Comparison of ENCODE assay signal across 1 cellular context in the genomic region with DNA sequence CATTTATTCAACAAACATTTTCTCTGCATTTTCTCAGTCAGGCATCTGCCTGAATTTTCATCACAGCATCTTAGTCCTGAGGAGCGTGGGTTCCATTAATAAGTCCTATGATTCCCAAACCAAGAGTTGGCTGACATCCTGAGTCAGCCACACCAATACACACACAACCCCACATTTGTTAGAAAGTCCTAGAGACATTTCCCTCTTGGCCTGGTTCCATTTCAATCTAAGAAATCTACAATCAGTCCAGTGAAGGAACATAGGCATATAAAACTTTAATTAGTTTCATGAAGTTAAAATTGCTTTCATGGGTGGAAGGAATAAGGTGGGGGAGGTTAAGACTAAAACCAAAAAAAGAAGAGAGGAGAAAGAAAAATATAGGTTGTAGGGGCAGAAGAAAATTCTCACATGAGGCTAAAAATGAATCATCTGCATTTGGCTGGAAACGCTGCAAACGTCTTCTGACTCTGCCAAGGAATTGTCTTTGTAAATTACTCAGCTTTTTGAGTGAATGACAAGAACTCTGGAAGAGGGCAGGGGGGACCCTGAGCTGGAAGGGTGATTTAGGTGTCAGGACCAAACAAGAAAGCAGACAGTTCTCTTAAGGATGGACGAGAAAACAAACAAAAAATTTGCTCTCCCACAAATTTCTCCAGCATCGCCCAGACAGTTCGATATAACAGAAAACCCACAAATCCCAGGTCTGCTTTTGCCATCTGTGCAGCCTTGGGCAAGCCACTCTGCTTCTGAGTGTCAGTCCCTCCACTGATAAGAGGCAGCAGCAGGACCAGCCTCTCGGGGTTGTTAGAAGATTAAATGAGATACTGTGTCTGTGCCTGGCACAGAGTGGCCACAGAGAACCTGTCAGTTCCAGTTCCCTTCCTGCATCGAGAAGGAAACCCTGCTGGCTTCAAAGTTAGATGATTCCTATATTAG.
TF ChIP-seq lines count a peak whose summit lies in the region.

No MANE protein-coding gene starts in this region.

TF ChIP-seq in SK-N-SH, 30 proteins besides CTCF, POLR2A, EP300 and RAD21 (continued from another document):
- TF ChIP-seq, protein P1, sequence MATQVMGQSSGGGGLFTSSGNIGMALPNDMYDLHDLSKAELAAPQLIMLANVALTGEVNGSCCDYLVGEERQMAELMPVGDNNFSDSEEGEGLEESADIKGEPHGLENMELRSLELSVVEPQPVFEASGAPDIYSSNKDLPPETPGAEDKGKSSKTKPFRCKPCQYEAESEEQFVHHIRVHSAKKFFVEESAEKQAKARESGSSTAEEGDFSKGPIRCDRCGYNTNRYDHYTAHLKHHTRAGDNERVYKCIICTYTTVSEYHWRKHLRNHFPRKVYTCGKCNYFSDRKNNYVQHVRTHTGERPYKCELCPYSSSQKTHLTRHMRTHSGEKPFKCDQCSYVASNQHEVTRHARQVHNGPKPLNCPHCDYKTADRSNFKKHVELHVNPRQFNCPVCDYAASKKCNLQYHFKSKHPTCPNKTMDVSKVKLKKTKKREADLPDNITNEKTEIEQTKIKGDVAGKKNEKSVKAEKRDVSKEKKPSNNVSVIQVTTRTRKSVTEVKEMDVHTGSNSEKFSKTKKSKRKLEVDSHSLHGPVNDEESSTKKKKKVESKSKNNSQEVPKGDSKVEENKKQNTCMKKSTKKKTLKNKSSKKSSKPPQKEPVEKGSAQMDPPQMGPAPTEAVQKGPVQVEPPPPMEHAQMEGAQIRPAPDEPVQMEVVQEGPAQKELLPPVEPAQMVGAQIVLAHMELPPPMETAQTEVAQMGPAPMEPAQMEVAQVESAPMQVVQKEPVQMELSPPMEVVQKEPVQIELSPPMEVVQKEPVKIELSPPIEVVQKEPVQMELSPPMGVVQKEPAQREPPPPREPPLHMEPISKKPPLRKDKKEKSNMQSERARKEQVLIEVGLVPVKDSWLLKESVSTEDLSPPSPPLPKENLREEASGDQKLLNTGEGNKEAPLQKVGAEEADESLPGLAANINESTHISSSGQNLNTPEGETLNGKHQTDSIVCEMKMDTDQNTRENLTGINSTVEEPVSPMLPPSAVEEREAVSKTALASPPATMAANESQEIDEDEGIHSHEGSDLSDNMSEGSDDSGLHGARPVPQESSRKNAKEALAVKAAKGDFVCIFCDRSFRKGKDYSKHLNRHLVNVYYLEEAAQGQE (IDR thresholded peaks at IDR 0.05; ENCODE audit: low read depth, low read length) = no peak
- no peak for TF ChIP-seq MEF2A (IDR thresholded peaks at IDR 0.05; ENCODE audit: borderline replicate concordance, low read depth)
- TF ChIP-seq FOXJ3 (CRISPR knock-in tag; IDR thresholded peaks at IDR 0.05) = no peak
- no peak for TF ChIP-seq NFIC (IDR thresholded peaks at IDR 0.05; ENCODE audit: borderline replicate concordance)
- TF ChIP-seq RCOR1 (IDR thresholded peaks at IDR 0.05; ENCODE audit: low read length) = 0 out of 2 replicates have a peak, but pooled peaks have one; percentile 16
- TF ChIP-seq POLR2AphosphoS5 (IDR thresholded peaks at IDR 0.05; ENCODE audit: low read depth, low read length) = no peak
- TF ChIP-seq TCF12 (IDR thresholded peaks at IDR 0.05) = no peak
